Comparison of ENCODE assay signal across 20 cellular contexts in genomic region chr5:168360521-168361285, GRCh38.
DNase-seq lines count a peak whose midpoint lies in the region; ATAC-seq, FAIRE-seq and TF ChIP-seq lines count a peak whose summit lies in the region.
"Had no signal": no experiment of that assay in that cellular context is flagged by ENCODE, and none has a peak within 500 bp of the region (broad histone marks: within the 10 kb centered on the region; RNA-seq: fewer than 3 reads in every experiment).

No MANE protein-coding gene starts in this region.

- no peak for DNase-seq in HepG2 (ENCODE audit: low spot score)
- DNase-seq in right lobe of liver, result no peak
- DNase-seq in endodermal cell, result peak; percentile 43
- DNase-seq in mesothelial cell of epicardium (ENCODE audit: low spot score in 2 of 2, unreplicated experiment in 2 of 2), result no peak
- no peak for DNase-seq in type B pancreatic cell (ENCODE audit: extremely low spot score, unreplicated experiment)
- DNase-seq in activated T-cell treated with anti-CD3 and anti-CD28 coated beads for 4 hours, result no peak
- no peak for DNase-seq in COLO829 (ENCODE audit: low spot score)
- DNase-seq: 8988T; CD8-positive, alpha-beta T cell; GM23248; H9; NCI-H1092; NCI-H1436; NCI-H187 treated with DMSO at 0.1 percent for 48 hours had no signal

- in situ Hi-C loops in HepG2 (cut with HindIII; ENCODE audit: extremely low pct_ligation_motif_present, low pct_unique_long_range_greater_than_20kb), result no loop called here

- whole genome bisulfite sequencing in HepG2 (ENCODE audit: low lambda C conversion rate), result 94% methylated on average over 3 of the region's 3 CpGs
- WGBS in right lobe of liver (ENCODE audit: insufficient coverage, low coverage, low lambda C conversion rate, missing lambda C conversion rate), result 80% methylated on average over 1 of the region's 3 CpGs
- whole genome bisulfite sequencing in endodermal cell (ENCODE audit: insufficient coverage in 1 of 2, insufficient read length in 1 of 2), 2 experiments, result 83 to 91% methylated on average over 2 to 3 of the region's 3 CpGs

- H3K9ac ChIP-seq in HepG2 (ENCODE audit: insufficient read depth, low read depth, low read length), result no peak overlapping the region
- H3K9ac ChIP-seq in endodermal cell (ENCODE audit: extremely low read depth, low read length, poor library complexity, severe bottlenecking), result no peak overlapping the region
- H3K9ac ChIP-seq: BLaER1 treated with 17β-estradiol and CSF1 and Interleukin-3, amounts not matched to agents 10 nM and 100 nM; GM23248 had no signal

- H3K4me3 ChIP-seq in HepG2 (replicated peaks in 1 of 3; ENCODE audit: insufficient read depth in 1 of 3, low read depth in 2 of 3, low read length in 3 of 3), result no peak overlapping the region
- no peak overlapping the region for H3K4me3 ChIP-seq in right lobe of liver
- no peak overlapping the region for H3K4me3 ChIP-seq in endodermal cell (ENCODE audit: low read length)
- H3K4me3 ChIP-seq: BLaER1 treated with 17β-estradiol and CSF1 and Interleukin-3, amounts not matched to agents 10 nM and 100 nM; GM23248; K562 had no signal

- ATAC-seq in HepG2 (no peak), right lobe of liver (no peak), GM18858 (IDR thresholded peaks at IDR 0.05; ENCODE audit: unreplicated experiment) (no peak)
- ATAC-seq: CD8-positive, alpha-beta T cell; K562; Right ventricle myocardium inferior had no signal

- no TSS peak for BruUV-seq in HepG2 (replicated peaks; lab: Mats Ljungman, UMichigan)

- no peaks in the 10 kb centered on the region for H4K20me1 ChIP-seq in HepG2 (ENCODE audit: insufficient read depth, low read length)

- no peaks in the 10 kb centered on the region for H3K9me3 ChIP-seq in HepG2 (ENCODE audit: low read length)
- no peaks in the 10 kb centered on the region for H3K9me3 ChIP-seq in right lobe of liver
- H3K9me3 ChIP-seq in endodermal cell (ENCODE audit: control insufficient read depth, low read length), result no peaks in the 10 kb centered on the region
- H3K9me3 ChIP-seq: BLaER1 treated with 17β-estradiol and CSF1 and Interleukin-3, amounts not matched to agents 10 nM and 100 nM had no signal

- intact Hi-C loops in HepG2 (cut with micrococcal nuclease; ENCODE audit: unreplicated experiment) (no loop called here), right lobe of liver (cut with DNase I) (no loop called here)

- H3K36me3 Mint-ChIP-seq in endodermal cell (ENCODE audit: low read depth), result no peaks in the 10 kb centered on the region
- H3K36me3 Mint-ChIP-seq in mesothelial cell of epicardium, result no peaks in the 10 kb centered on the region
- no peaks in the 10 kb centered on the region for H3K36me3 Mint-ChIP-seq in type B pancreatic cell
- H3K36me3 Mint-ChIP-seq: CD8-positive, alpha-beta T cell had no signal

- H3K27ac Mint-ChIP-seq in endodermal cell, result no peak overlapping the region
- peak overlapping the region; percentile 85 for H3K27ac Mint-ChIP-seq in mesothelial cell of epicardium
- H3K27ac Mint-ChIP-seq in type B pancreatic cell, result peak overlapping the region; percentile 90
- H3K27ac Mint-ChIP-seq: CD8-positive, alpha-beta T cell had no signal

- H3K27me3 Mint-ChIP-seq in endodermal cell (ENCODE audit: insufficient read depth), result no peaks in the 10 kb centered on the region
- H3K27me3 Mint-ChIP-seq in mesothelial cell of epicardium (ENCODE audit: low read depth), result no peaks in the 10 kb centered on the region
- no peaks in the 10 kb centered on the region for H3K27me3 Mint-ChIP-seq in type B pancreatic cell

- H3K4me1 ChIP-seq in HepG2 (ENCODE audit: insufficient read depth, low read length), result peaks cover 55% of the 10 kb centered on the region
- peaks cover 0 to 23% (median 6%) of the 10 kb centered on the region in 4 donors for H3K4me1 ChIP-seq in right lobe of liver
- peaks cover 26% of the 10 kb centered on the region for H3K4me1 ChIP-seq in endodermal cell (ENCODE audit: control insufficient read depth, insufficient read depth, low read length)

- TF ChIP-seq RAD21 in HepG2 (CRISPR knock-in tag; IDR thresholded peaks at IDR 0.05), result no peak

- TF ChIP-seq CTCF in HepG2 (CRISPR knock-in tag; IDR thresholded peaks at IDR 0.05) (no peak), right lobe of liver (IDR thresholded peaks at IDR 0.05) (no peak), endodermal cell (conservative IDR thresholded peaks at IDR 0.05) (no peak), mesothelial cell of epicardium (IDR thresholded peaks at IDR 0.05; ENCODE audit: unreplicated experiment) (no peak), type B pancreatic cell (conservative IDR thresholded peaks at IDR 0.05) (no peak)

- POLR2A ChIA-PET in HepG2 (lab: Yijun Ruan, JAX), result interaction anchor here (0.5 to 1.7 kb wide), 2 partner anchors 24 to 45 kb away, joined by 3 to 6 read pairs; no protein-coding TSS in a partner anchor

- CTCF ChIA-PET in HepG2 (lab: Yijun Ruan, JAX; ENCODE audit: low intra/inter-chr PET ratio, low total read pairs), result no interaction called here

- H3K4me3 Mint-ChIP-seq in endodermal cell (no peak overlapping the region), mesothelial cell of epicardium (no peak overlapping the region), type B pancreatic cell (peak overlapping the region; percentile 61)
- H3K4me3 Mint-ChIP-seq: CD8-positive, alpha-beta T cell; H9 had no signal

- H3K4me1 Mint-ChIP-seq in endodermal cell (peaks cover 28% of the 10 kb centered on the region), mesothelial cell of epicardium (peaks cover 46% of the 10 kb centered on the region), type B pancreatic cell (ENCODE audit: unreplicated experiment) (peaks cover 32% of the 10 kb centered on the region)

- H3K9me3 Mint-ChIP-seq in endodermal cell (no peaks in the 10 kb centered on the region), mesothelial cell of epicardium (no peaks in the 10 kb centered on the region), type B pancreatic cell (peaks cover 4% of the 10 kb centered on the region)
- H3K9me3 Mint-ChIP-seq: CD8-positive, alpha-beta T cell; H9 had no signal

- no peak overlapping the region for H2AFZ ChIP-seq in HepG2 (ENCODE audit: low read length)
- H2AFZ ChIP-seq: GM23248 had no signal

- H3K27ac ChIP-seq in HepG2 (ENCODE audit: extremely low read length, insufficient read depth, low read length), result peak overlapping the region; percentile 83
- H3K27ac ChIP-seq in right lobe of liver, result no peak overlapping the region
- no peak overlapping the region for H3K27ac ChIP-seq in endodermal cell (ENCODE audit: low read depth, low read length)
- H3K27ac ChIP-seq: BLaER1 treated with 17β-estradiol and CSF1 and Interleukin-3, amounts not matched to agents 10 nM and 100 nM; GM23248 had no signal

- H3K27me3 ChIP-seq in HepG2 (ENCODE audit: control insufficient read depth in 1 of 2, insufficient read depth in 2 of 2, low read length in 2 of 2) (no peaks in the 10 kb centered on the region), right lobe of liver (no peaks in the 10 kb centered on the region), endodermal cell (ENCODE audit: control insufficient read depth, insufficient read depth, low read length, poor library complexity, severe bottlenecking) (peaks cover 4% of the 10 kb centered on the region)
- H3K27me3 ChIP-seq: BLaER1 treated with 17β-estradiol and CSF1 and Interleukin-3, amounts not matched to agents 10 nM and 100 nM had no signal

- H3K36me3 ChIP-seq in HepG2 (replicated peaks in 1 of 2; ENCODE audit: control insufficient read depth in 1 of 2, insufficient read depth in 2 of 2, low read length in 2 of 2) (no peaks in the 10 kb centered on the region; a peak in 1 of 5 replicates), right lobe of liver (no peaks in the 10 kb centered on the region), endodermal cell (ENCODE audit: control insufficient read depth, insufficient read depth, low read length) (no peaks in the 10 kb centered on the region)
- H3K36me3 ChIP-seq: BLaER1 treated with 17β-estradiol and CSF1 and Interleukin-3, amounts not matched to agents 10 nM and 100 nM had no signal

- no peak for FAIRE-seq in HepG2 (lab: Jason Lieb, UNC)
- FAIRE-seq: D721Med, K562, RCC 7860 had no signal

- H3K4me2 ChIP-seq in HepG2 (ENCODE audit: low read depth, low read length), result no peak overlapping the region
- H3K4me2 ChIP-seq: BLaER1 treated with 17β-estradiol and CSF1 and Interleukin-3, amounts not matched to agents 10 nM and 100 nM had no signal

- TF ChIP-seq POLR2A in HepG2 (IDR thresholded peaks at IDR 0.05; ENCODE audit: insufficient read depth in 1 of 2, low read depth in 2 of 2, low read length in 2 of 2), result no peak
- TF ChIP-seq POLR2A in right lobe of liver (IDR thresholded peaks at IDR 0.05), result no peak

- no peak for TF ChIP-seq EP300 in HepG2 (IDR thresholded peaks at IDR 0.05; ENCODE audit: low read depth in 2 of 2, low read length in 2 of 2)
- no peak for TF ChIP-seq EP300 in HepG2 (CRISPR knock-in tag; IDR thresholded peaks at IDR 0.05; ENCODE audit: borderline replicate concordance)

- H3K79me2 ChIP-seq in HepG2 (ENCODE audit: insufficient read depth, low read length), result peaks cover 3% of the 10 kb centered on the region

TF ChIP-seq in HepG2, 621 proteins besides CTCF, POLR2A, EP300 and RAD21:
- TF ChIP-seq MNT (IDR thresholded peaks at IDR 0.05) (no peak), ELF3 (CRISPR knock-in tag; IDR thresholded peaks at IDR 0.05) (no peak)
